In the genomic region with DNA sequence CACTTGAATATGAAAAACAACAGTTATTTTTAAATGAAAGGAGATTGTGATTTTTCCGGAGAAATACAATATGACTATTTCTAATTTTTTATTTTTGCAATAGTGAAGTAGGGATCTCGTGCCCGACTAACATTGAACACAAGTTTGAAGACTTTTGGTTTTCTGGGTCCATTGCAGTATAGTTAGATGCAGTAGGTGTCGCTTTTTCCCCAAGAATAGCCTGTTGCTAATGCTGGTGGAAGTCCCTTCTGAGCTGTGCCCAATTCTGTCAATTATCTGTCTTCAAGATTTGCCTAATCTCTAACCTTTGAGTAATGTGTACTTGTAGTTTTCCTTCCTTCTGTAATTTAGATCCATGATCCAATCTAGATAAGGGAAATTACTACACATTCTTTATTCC, we compare ENCODE assay signal across 8 cellular contexts.
DNase-seq lines count a peak whose midpoint lies in the region; ATAC-seq and FAIRE-seq lines count a peak whose summit lies in the region.

No MANE protein-coding gene starts in this region.

- peak; percentile 83 for DNase-seq in DMS 273 (lab: John Stamatoyannopoulos, UW; ENCODE audit: unreplicated experiment)
- DNase-seq in HK-2 (ENCODE audit: unreplicated experiment) = peak; percentile 9
- peak; percentile 87 for DNase-seq in NCI-H82 (lab: John Stamatoyannopoulos, UW)
- peak; percentile 39 to 64 for DNase-seq in T47D (ENCODE audit: low read depth in 1 of 2, low spot score in 1 of 2)
- peak; percentile 75 for DNase-seq in superior temporal gyrus (ENCODE audit: extremely low spot score)
- no peak for DNase-seq in cerebellar nuclear complex (lab: John Stamatoyannopoulos, UW)

- peak; percentile 70 for FAIRE-seq in islet of Langerhans (lab: Jason Lieb, UNC)

- in situ Hi-C loops in T47D (cut with HindIII; ENCODE audit: low pct_unique_long_range_greater_than_20kb, low sequenced_read_pairs) = no loop called here

- peak; percentile 79 for ATAC-seq in GM18909 (IDR thresholded peaks at IDR 0.05; ENCODE audit: poor library complexity, unreplicated experiment)

Comparison
In these comparisons a context has a peak if more than half of its experiments do, and no peak if none do; other contexts are left out.
1. DNase-seq: peak in DMS 273 (single experiment), HK-2 (single experiment), NCI-H82 (single experiment), T47D (2 of 2) and superior temporal gyrus (single experiment); none in cerebellar nuclear complex (0 of 2).